In the genomic region with DNA sequence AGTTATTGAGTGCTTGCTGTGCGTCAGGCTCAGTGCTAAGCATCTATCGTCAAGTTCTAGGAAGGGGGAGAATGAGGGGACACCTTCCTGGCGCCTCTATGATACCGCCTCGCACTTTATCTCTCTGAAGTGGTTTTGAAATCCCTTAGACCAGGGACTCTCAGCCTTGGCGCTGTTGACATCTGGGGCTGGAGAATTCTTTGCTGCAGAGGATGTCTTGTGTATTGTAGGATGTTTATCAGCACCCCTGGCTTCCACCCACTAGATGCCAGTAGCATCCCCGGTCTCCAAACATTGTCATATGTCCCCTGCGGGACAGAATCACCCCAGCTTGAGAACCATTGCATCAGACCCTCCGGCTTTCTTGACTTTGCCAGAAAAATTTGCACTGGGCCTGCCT, we compare ENCODE assay signal across 28 cellular contexts.
"Had no signal": no experiment of that assay in that cellular context is flagged by ENCODE, and none has a peak within 500 bp of the region (broad histone marks: within the 10 kb centered on the region; RNA-seq: fewer than 3 reads in every experiment).

No MANE protein-coding gene starts in this region.

- H3K27ac ChIP-seq: ascending aorta, breast epithelium, cardiac muscle cell, colonic mucosa, esophagus muscularis mucosa, foreskin keratinocyte, gastrocnemius medialis, heart left ventricle had no signal

- H3K4me3 ChIP-seq: ascending aorta, breast epithelium, cardiac muscle cell, colonic mucosa, esophagus muscularis mucosa, gastrocnemius medialis, heart left ventricle had no signal

- DNase-seq: activated CD4-positive, alpha-beta memory T cell treated with anti-CD3 and anti-CD28 coated beads for 36 hours; activated CD4-positive, alpha-beta T cell treated with anti-CD3 and anti-CD28 coated beads for 36 hours; activated CD4-positive, alpha-beta T cell treated with anti-CD3 and anti-CD28 coated beads, Interleukin-2, amount 10 ng/mL, durations not matched to agents 24 days and 14 days; activated CD4-positive, CD25-positive, alpha-beta regulatory T cell; activated CD4-positive, CD25-positive, alpha-beta regulatory T cell treated with anti-CD3 and anti-CD28 coated beads, Interleukin-2, amount 50 U/mL, for 72 hours; activated CD8-positive, alpha-beta T cell treated with anti-CD3 and anti-CD28 coated beads, Interleukin-2, amount 10 ng/mL, durations not matched to agents 7 days and 5 days; activated gamma-delta T cell; activated naive CD4-positive, alpha-beta T cell; activated naive CD4-positive, alpha-beta T cell treated with anti-CD3 and anti-CD28 coated beads, Interleukin-2, amount 10 ng/mL, durations not matched to agents 7 days and 5 days; activated naive CD8-positive, alpha-beta T cell treated with anti-CD3 and anti-CD28 coated beads, Interleukin-2, amount 10 ng/mL, durations not matched to agents 7 days and 5 days; activated T-cell treated with anti-CD3 and anti-CD28 coated beads for 4 hours; activated T-cell treated with anti-CD3 and anti-CD28 coated beads, Interleukin-2, amount 50 U/mL, for 24 hours; activated T-cell treated with anti-CD3 and anti-CD28 coated beads, Interleukin-2, amount 50 U/mL, for 72 hours; central memory CD4-positive, alpha-beta T cell; cerebellar nuclear complex; colonic mucosa; effector CD8-positive, alpha-beta T cell; foreskin keratinocyte; gastrocnemius medialis; glutamatergic neuron; heart left ventricle; T-helper 2 cell had no signal

- H3K27me3 ChIP-seq: ascending aorta, breast epithelium, cardiac muscle cell, colonic mucosa, esophagus muscularis mucosa, foreskin keratinocyte, gastrocnemius medialis, heart left ventricle had no signal

- H3K27me3 Mint-ChIP-seq: activated CD4-positive, alpha-beta memory T cell treated with anti-CD3 and anti-CD28 coated beads for 36 hours; activated CD4-positive, alpha-beta T cell treated with anti-CD3 and anti-CD28 coated beads for 36 hours; activated CD4-positive, alpha-beta T cell treated with anti-CD3 and anti-CD28 coated beads, Interleukin-2, amount 10 ng/mL, durations not matched to agents 24 days and 14 days; activated naive CD4-positive, alpha-beta T cell treated with anti-CD3 and anti-CD28 coated beads, Interleukin-2, amount 10 ng/mL, durations not matched to agents 7 days and 5 days; activated naive CD8-positive, alpha-beta T cell treated with anti-CD3 and anti-CD28 coated beads, Interleukin-2, amount 10 ng/mL, durations not matched to agents 7 days and 5 days; activated T-cell treated with anti-CD3 and anti-CD28 coated beads, Interleukin-2, amount 50 U/mL, for 24 hours had no signal

- H3K4me3 Mint-ChIP-seq: activated CD4-positive, alpha-beta memory T cell treated with anti-CD3 and anti-CD28 coated beads for 36 hours; activated CD4-positive, alpha-beta T cell treated with anti-CD3 and anti-CD28 coated beads for 36 hours; activated CD4-positive, alpha-beta T cell treated with anti-CD3 and anti-CD28 coated beads, Interleukin-2, amount 10 ng/mL, durations not matched to agents 24 days and 14 days; activated CD8-positive, alpha-beta T cell treated with anti-CD3 and anti-CD28 coated beads, Interleukin-2, amount 10 ng/mL, durations not matched to agents 7 days and 5 days; activated naive CD4-positive, alpha-beta T cell treated with anti-CD3 and anti-CD28 coated beads, Interleukin-2, amount 10 ng/mL, durations not matched to agents 7 days and 5 days; activated naive CD8-positive, alpha-beta T cell treated with anti-CD3 and anti-CD28 coated beads, Interleukin-2, amount 10 ng/mL, durations not matched to agents 7 days and 5 days; activated T-cell treated with anti-CD3 and anti-CD28 coated beads, Interleukin-2, amount 50 U/mL, for 24 hours; activated T-cell treated with anti-CD3 and anti-CD28 coated beads, Interleukin-2, amount 50 U/mL, for 72 hours; brain had no signal

- ATAC-seq: activated CD4-positive, alpha-beta T cell treated with anti-CD3 and anti-CD28 coated beads for 36 hours; activated CD8-positive, alpha-beta T cell treated with anti-CD3 and anti-CD28 coated beads, Interleukin-2, amount 10 ng/mL, durations not matched to agents 7 days and 5 days; activated naive CD4-positive, alpha-beta T cell treated with anti-CD3 and anti-CD28 coated beads, Interleukin-2, amount 50 U/mL, for 72 hours; activated T-cell treated with anti-CD3 and anti-CD28 coated beads, Interleukin-2, amount 50 U/mL, for 72 hours; foreskin keratinocyte; gastrocnemius medialis; heart left ventricle had no signal

- H3K4me1 ChIP-seq: colonic mucosa had no signal

- H3K36me3 ChIP-seq: ascending aorta, breast epithelium, cardiac muscle cell, colonic mucosa, esophagus muscularis mucosa, gastrocnemius medialis, heart left ventricle had no signal

- H3K9me3 ChIP-seq: ascending aorta, breast epithelium, colonic mucosa, esophagus muscularis mucosa, gastrocnemius medialis, heart left ventricle had no signal

- H3K27ac Mint-ChIP-seq: activated CD4-positive, alpha-beta memory T cell treated with anti-CD3 and anti-CD28 coated beads for 36 hours; activated CD4-positive, alpha-beta T cell treated with anti-CD3 and anti-CD28 coated beads for 36 hours; activated CD4-positive, alpha-beta T cell treated with anti-CD3 and anti-CD28 coated beads, Interleukin-2, amount 10 ng/mL, durations not matched to agents 24 days and 14 days; activated CD8-positive, alpha-beta T cell treated with anti-CD3 and anti-CD28 coated beads, Interleukin-2, amount 10 ng/mL, durations not matched to agents 7 days and 5 days; activated naive CD4-positive, alpha-beta T cell treated with anti-CD3 and anti-CD28 coated beads, Interleukin-2, amount 10 ng/mL, durations not matched to agents 7 days and 5 days; activated naive CD4-positive, alpha-beta T cell treated with anti-CD3 and anti-CD28 coated beads, Interleukin-2, amount 50 U/mL, for 72 hours; activated naive CD8-positive, alpha-beta T cell treated with anti-CD3 and anti-CD28 coated beads, Interleukin-2, amount 10 ng/mL, durations not matched to agents 7 days and 5 days; activated T-cell treated with anti-CD3 and anti-CD28 coated beads, Interleukin-2, amount 50 U/mL, for 24 hours; activated T-cell treated with anti-CD3 and anti-CD28 coated beads, Interleukin-2, amount 50 U/mL, for 72 hours had no signal

- H3K36me3 Mint-ChIP-seq: activated CD4-positive, alpha-beta memory T cell treated with anti-CD3 and anti-CD28 coated beads for 36 hours; activated naive CD4-positive, alpha-beta T cell treated with anti-CD3 and anti-CD28 coated beads, Interleukin-2, amount 10 ng/mL, durations not matched to agents 7 days and 5 days; activated naive CD4-positive, alpha-beta T cell treated with anti-CD3 and anti-CD28 coated beads, Interleukin-2, amount 50 U/mL, for 72 hours had no signal

- H3K9me3 Mint-ChIP-seq: activated CD4-positive, alpha-beta memory T cell treated with anti-CD3 and anti-CD28 coated beads for 36 hours; activated naive CD4-positive, alpha-beta T cell treated with anti-CD3 and anti-CD28 coated beads, Interleukin-2, amount 10 ng/mL, durations not matched to agents 7 days and 5 days; activated naive CD4-positive, alpha-beta T cell treated with anti-CD3 and anti-CD28 coated beads, Interleukin-2, amount 50 U/mL, for 72 hours; activated T-cell treated with anti-CD3 and anti-CD28 coated beads, Interleukin-2, amount 50 U/mL, for 24 hours had no signal
